Comparison of ENCODE assay signal across 1 cellular context in genomic region chr9:131234799-131235479, GRCh38.
TF ChIP-seq lines count a peak whose summit lies in the region.

No MANE protein-coding gene starts in this region.

TF ChIP-seq in K562, 482 proteins besides CTCF, POLR2A, EP300 and RAD21:
- TF ChIP-seq NRF1 (conservative IDR thresholded peaks at IDR 0.05 in 1 of 2, IDR thresholded peaks at IDR 0.05 in 1 of 2) (no peak), HMGXB4 (CRISPR knock-in tag; IDR thresholded peaks at IDR 0.05) (peak; percentile 35; the same call in 1 of the 2 replicates), DNMT1 (IDR thresholded peaks at IDR 0.05) (no peak), PTBP1 (IDR thresholded peaks at IDR 0.05; ENCODE audit: low read depth, low read length) (no peak), ZNF699 (CRISPR knock-in tag; IDR thresholded peaks at IDR 0.05; ENCODE audit: insufficient replicate concordance) (no peak), NONO (IDR thresholded peaks at IDR 0.05; ENCODE audit: low read depth in 2 of 2, low read length in 1 of 2) (no peak), ZFX (CRISPR knock-in tag; IDR thresholded peaks at IDR 0.05) (no peak), SMARCA5 (IDR thresholded peaks at IDR 0.05) (no peak), PHF21A (IDR thresholded peaks at IDR 0.05; ENCODE audit: borderline replicate concordance, low read depth) (no peak), ZNF311 (CRISPR knock-in tag; IDR thresholded peaks at IDR 0.05) (no peak), JUND (IDR thresholded peaks at IDR 0.05; ENCODE audit: borderline replicate concordance, low read depth, low read length) (0 out of 2 replicates have a peak, but pooled peaks have one; percentile 7), JUND (tag; IDR thresholded peaks at IDR 0.05; ENCODE audit: borderline replicate concordance, low read depth, low read length) (no peak), GTF2F1 (IDR thresholded peaks at IDR 0.05; ENCODE audit: low read depth, low read length) (peak; percentile 42; the same call in 1 of the 2 replicates), ZNF57 (CRISPR knock-in tag; IDR thresholded peaks at IDR 0.05) (no peak), HBP1 (CRISPR knock-in tag; IDR thresholded peaks at IDR 0.05) (no peak), PHB2 (IDR thresholded peaks at IDR 0.05; ENCODE audit: low read depth) (no peak), SAFB2 (IDR thresholded peaks at IDR 0.05; ENCODE audit: borderline replicate concordance, low read depth, low read length, severe bottlenecking) (no peak), IRF1 (CRISPR knock-in tag; IDR thresholded peaks at IDR 0.05; ENCODE audit: borderline replicate concordance) (no peak), ZNF175 (CRISPR knock-in tag; IDR thresholded peaks at IDR 0.05; ENCODE audit: low read depth) (no peak), BHLHE40 (IDR thresholded peaks at IDR 0.05; ENCODE audit: low read length) (0 out of 2 replicates have a peak, but pooled peaks have one; percentile 32), NFYB (IDR thresholded peaks at IDR 0.05; ENCODE audit: extremely low read depth, insufficient read length) (no peak), ZKSCAN1 (IDR thresholded peaks at IDR 0.05; ENCODE audit: low read depth, low read length) (no peak), PTTG1 (tag; IDR thresholded peaks at IDR 0.05; ENCODE audit: low read depth) (no peak), TSHZ1 (CRISPR knock-in tag; IDR thresholded peaks at IDR 0.05) (no peak), ZNF79 (CRISPR knock-in tag; IDR thresholded peaks at IDR 0.05; ENCODE audit: low read depth) (no peak), MED1 (CRISPR knock-in tag; IDR thresholded peaks at IDR 0.05; ENCODE audit: borderline replicate concordance) (no peak), ELK1 (CRISPR knock-in tag; IDR thresholded peaks at IDR 0.05) (no peak), CHD2 (IDR thresholded peaks at IDR 0.05; ENCODE audit: low read depth, low read length) (peak; percentile 20; the same call in 1 of the 2 replicates), HMBOX1 (IDR thresholded peaks at IDR 0.05) (no peak), HDAC3 (IDR thresholded peaks at IDR 0.05; ENCODE audit: borderline replicate concordance, partially characterized antibody) (no peak), CBX3 (IDR thresholded peaks at IDR 0.05; ENCODE audit: borderline replicate concordance in 1 of 2, low read length in 2 of 2) (no peak)
